Comparison of ENCODE assay signal across 24 cellular contexts in genomic region chr2:238064376-238064775, GRCh38. TPM values are rescaled to one million over a fixed set of nuclear protein-coding genes. Genes with fewer than 3 reads are reported as not detected.
A peak's percentile ranks its signal among the peaks of the same experiment; 100 is the strongest.
DNase-seq lines count a peak whose midpoint lies in the region; ATAC-seq and TF ChIP-seq lines count a peak whose summit lies in the region.
"Had no signal": no experiment of that assay in that cellular context is flagged by ENCODE, and none has a peak within 500 bp of the region (broad histone marks: within the 10 kb centered on the region; RNA-seq: fewer than 3 reads in every experiment).

No MANE protein-coding gene starts in this region.

- no peak overlapping the region for H3K9ac ChIP-seq in H9 (ENCODE audit: extremely low read depth, insufficient read length, low read length)
- H3K9ac ChIP-seq: SK-N-SH had no signal

- H3K4me1 Mint-ChIP-seq in activated naive CD8-positive, alpha-beta T cell treated with anti-CD3 and anti-CD28 coated beads for 36 hours = peaks cover 58% of the 10 kb centered on the region
- peaks cover 25 to 32% of the 10 kb centered on the region in 2 experiments for H3K4me1 Mint-ChIP-seq in H9

- TF ChIP-seq CTCF in 22Rv1 (IDR thresholded peaks at IDR 0.05) = no peak
- TF ChIP-seq CTCF in right lobe of liver (IDR thresholded peaks at IDR 0.05) = no peak
- TF ChIP-seq CTCF in H9 (conservative IDR thresholded peaks at IDR 0.05) = no peak

- H3K14ac ChIP-seq in H9 (ENCODE audit: insufficient read depth, low read length) = no peak overlapping the region

- no peak overlapping the region for H3T11ph ChIP-seq in H9 (ENCODE audit: low read length)

- peaks cover 21% of the 10 kb centered on the region for H3K9me3 Mint-ChIP-seq in activated naive CD8-positive, alpha-beta T cell treated with anti-CD3 and anti-CD28 coated beads for 36 hours
- H3K9me3 Mint-ChIP-seq in H9 = no peaks in the 10 kb centered on the region
- H3K9me3 Mint-ChIP-seq: activated naive CD4-positive, alpha-beta T cell treated with anti-CD3 and anti-CD28 coated beads, Interleukin-2, amount 50 U/mL, for 24 hours had no signal

- DNase-seq in COLO668 (lab: John Stamatoyannopoulos, UW; ENCODE audit: unreplicated experiment) (peak; percentile 6), right lobe of liver (no peak), H9 (no peak), occipital lobe (lab: John Stamatoyannopoulos, UW) (no peak), DMS114 treated with DMSO at 0.1 percent for 48 hours (lab: John Stamatoyannopoulos, UW; ENCODE audit: unreplicated experiment) (no peak)
- DNase-seq in activated naive CD8-positive, alpha-beta T cell treated with anti-CD3 and anti-CD28 coated beads for 36 hours = no peak
- DNase-seq: anterior cingulate cortex; effector memory CD4-positive, alpha-beta T cell; heart right ventricle; NCI-H1092 treated with DMSO at 0.1 percent for 48 hours; NCI-H1930; PC-3; SK-N-SH; stimulated activated naive B cell treated with anti-CD40 and anti-IgM and Interleukin-4, amounts not matched to agents 10 μg/mL and 1 μg/mL and 100 μg/mL, for 72 hours; testis had no signal

- H3K27me3 ChIP-seq in right lobe of liver = no peaks in the 10 kb centered on the region
- H3K27me3 ChIP-seq in H9 (ENCODE audit: insufficient read depth, low read length) = no peaks in the 10 kb centered on the region
- H3K27me3 ChIP-seq: heart right ventricle, testis had no signal

- TF ChIP-seq POLR2A in right lobe of liver (IDR thresholded peaks at IDR 0.05) = no peak

- no peak overlapping the region for H2AK5ac ChIP-seq in H9 (ENCODE audit: insufficient read length, low read length)

- no peak overlapping the region for H4K5ac ChIP-seq in H9 (ENCODE audit: insufficient read length, low read depth, low read length)

- H3K9me3 ChIP-seq in right lobe of liver (no peaks in the 10 kb centered on the region), H9 (ENCODE audit: control insufficient read depth, low read depth, low read length) (no peaks in the 10 kb centered on the region)
- H3K9me3 ChIP-seq: heart right ventricle, SK-N-SH, testis had no signal

- H2BK20ac ChIP-seq in H9 (ENCODE audit: low read depth, low read length, poor library complexity, severe bottlenecking) = no peak overlapping the region

- H3K36me3 ChIP-seq in right lobe of liver = peaks cover 0 to 9% (median under 1%) of the 10 kb centered on the region in 4 donors

- peak overlapping the region; percentile 61 for H3K27ac ChIP-seq in 22Rv1
- peak overlapping the region; percentile 28 to 83 (median 74) for H3K27ac ChIP-seq in right lobe of liver
- no peak overlapping the region for H3K27ac ChIP-seq in H9 (ENCODE audit: insufficient read length, low read depth, low read length)
- H3K27ac ChIP-seq: C4-2B, heart right ventricle, skin epidermis, testis had no signal

- peaks cover 7% of the 10 kb centered on the region for H3K79me1 ChIP-seq in H9 (ENCODE audit: insufficient read depth, low read depth, low read length, poor library complexity, severe bottlenecking)

- H2BK120ac ChIP-seq in H9 (ENCODE audit: low read depth, low read length, poor library complexity, severe bottlenecking) = no peak overlapping the region

- H3K4me1 ChIP-seq in right lobe of liver = peaks cover 0 to 52% (median 22%) of the 10 kb centered on the region in 4 donors
- H3K4me1 ChIP-seq in H9 (ENCODE audit: insufficient read depth, low read length) = peaks cover 6% of the 10 kb centered on the region

- H3K27me3 Mint-ChIP-seq in activated naive CD8-positive, alpha-beta T cell treated with anti-CD3 and anti-CD28 coated beads for 36 hours = no peaks in the 10 kb centered on the region
- no peaks in the 10 kb centered on the region for H3K27me3 Mint-ChIP-seq in H9 (ENCODE audit: low read depth)
- H3K27me3 Mint-ChIP-seq: activated naive CD4-positive, alpha-beta T cell treated with anti-CD3 and anti-CD28 coated beads, Interleukin-2, amount 50 U/mL, for 24 hours; memory B cell; stimulated activated naive B cell treated with anti-CD40 and anti-IgM and Interleukin-4, amounts not matched to agents 10 μg/mL and 1 μg/mL and 100 μg/mL, for 72 hours had no signal

- intact Hi-C loops in right lobe of liver (cut with DNase I) = no loop called here

- no peak overlapping the region for H4K8ac ChIP-seq in H9 (replicated peaks; ENCODE audit: insufficient read length, low read depth, low read length)

- H3K18ac ChIP-seq in H9 (ENCODE audit: insufficient read length, low read depth, low read length) = no peak overlapping the region

- no peak overlapping the region for H2BK15ac ChIP-seq in H9 (ENCODE audit: low read depth, low read length)

- ATAC-seq in right lobe of liver (peak in 3 of 4 donors; percentile 13 to 25 (median 23)), GM21515 (IDR thresholded peaks at IDR 0.05; ENCODE audit: unreplicated experiment) (no peak)
- ATAC-seq: activated CD4-positive, CD25-positive, alpha-beta regulatory T cell treated with anti-CD3 and anti-CD28 coated beads, Interleukin-2, amount 50 U/mL, for 24 hours; heart right ventricle; PC-3; stimulated activated naive B cell treated with anti-CD40 and anti-IgM and Interleukin-4, amounts not matched to agents 10 μg/mL and 1 μg/mL and 100 μg/mL, for 72 hours had no signal

- peak overlapping the region in 1 of 3 donors; percentile 30 for H3K4me3 ChIP-seq in right lobe of liver
- H3K4me3 ChIP-seq: heart right ventricle, skin epidermis, testis had no signal

- H3K4me3 Mint-ChIP-seq in activated naive CD8-positive, alpha-beta T cell treated with anti-CD3 and anti-CD28 coated beads for 36 hours = no peak overlapping the region
- no peak overlapping the region for H3K4me3 Mint-ChIP-seq in H9
- H3K4me3 Mint-ChIP-seq: activated naive CD4-positive, alpha-beta T cell treated with anti-CD3 and anti-CD28 coated beads, Interleukin-2, amount 50 U/mL, for 24 hours; memory B cell; stimulated activated naive B cell treated with anti-CD40 and anti-IgM and Interleukin-4, amounts not matched to agents 10 μg/mL and 1 μg/mL and 100 μg/mL, for 72 hours; T-helper 1 cell treated with Interleukin-12 subunit alpha and Interleukin-12 subunit beta and Interleukin-4 antibody, amounts not matched to agents 30 μg/mL and 1 μg/mL, for 36 hours had no signal

- no peak overlapping the region for H4K91ac ChIP-seq in H9 (ENCODE audit: insufficient read length, low read depth, low read length)

- no peak overlapping the region for H3K4ac ChIP-seq in H9 (ENCODE audit: low read depth, low read length)

- peak overlapping the region; percentile 26 for H3K27ac Mint-ChIP-seq in activated naive CD8-positive, alpha-beta T cell treated with anti-CD3 and anti-CD28 coated beads for 36 hours
- no peak overlapping the region for H3K27ac Mint-ChIP-seq in H9
- H3K27ac Mint-ChIP-seq: activated naive CD4-positive, alpha-beta T cell treated with anti-CD3 and anti-CD28 coated beads, Interleukin-2, amount 50 U/mL, for 24 hours; memory B cell; stimulated activated naive B cell treated with anti-CD40 and anti-IgM and Interleukin-4, amounts not matched to agents 10 μg/mL and 1 μg/mL and 100 μg/mL, for 72 hours; T-helper 1 cell treated with Interleukin-12 subunit alpha and Interleukin-12 subunit beta and Interleukin-4 antibody, amounts not matched to agents 30 μg/mL and 1 μg/mL, for 36 hours had no signal

- H2BK12ac ChIP-seq in H9 (ENCODE audit: insufficient read length, low read depth, low read length) = no peak overlapping the region

- no peak overlapping the region for H2BK5ac ChIP-seq in H9 (ENCODE audit: insufficient read length, low read length)

- H3K23ac ChIP-seq in H9 (ENCODE audit: insufficient read length, low read depth, low read length) = no peak overlapping the region

- no peak overlapping the region for H3K56ac ChIP-seq in H9 (ENCODE audit: insufficient read length, low read depth, low read length)

- H4K20me1 ChIP-seq in H9 (ENCODE audit: control insufficient read depth, insufficient read depth, insufficient read length) = no peaks in the 10 kb centered on the region

- WGBS in right lobe of liver (ENCODE audit: insufficient coverage, low coverage, low lambda C conversion rate, missing lambda C conversion rate) = 13% methylated on average over 7 of the region's 7 CpGs
- WGBS in H9 (ENCODE audit: extremely low coverage, insufficient read length, low lambda C conversion rate) = no CpG with 5 or more reads among the region's 7 CpGs

- H3K23me2 ChIP-seq in H9 (ENCODE audit: insufficient read length, low read depth, low read length, poor library complexity, severe bottlenecking) = peaks cover 9% of the 10 kb centered on the region

- H2AFZ ChIP-seq in H9 (ENCODE audit: low read length) = no peak overlapping the region

- H3K4me2 ChIP-seq in H9 (ENCODE audit: insufficient read depth, insufficient read length, low read length) = no peak overlapping the region
- H3K4me2 ChIP-seq: SK-N-SH had no signal

- H3K79me2 ChIP-seq in H9 (ENCODE audit: insufficient read depth, low read length) = peaks cover 2% of the 10 kb centered on the region; the same call in 1 of the 2 replicates

- peaks cover 79% of the 10 kb centered on the region for H3K36me3 Mint-ChIP-seq in activated naive CD8-positive, alpha-beta T cell treated with anti-CD3 and anti-CD28 coated beads for 36 hours
- H3K36me3 Mint-ChIP-seq in H9 (ENCODE audit: insufficient read depth in 1 of 3, low read depth in 3 of 3) = peaks cover 42 to 56% (median 49%) of the 10 kb centered on the region in 3 experiments

RNA-seq across cellular contexts. Expression of gene SCLY, which starts 3.6 kb away (rescaled TPM):
- 10 to 100 TPM; 71.6 to 72.9 TPM for total RNA-seq in activated naive CD8-positive, alpha-beta T cell treated with anti-CD3 and anti-CD28 coated beads for 36 hours
- total RNA-seq in right lobe of liver (10 to 100 TPM; 24.4 to 54.2 (median 35.9) TPM), H9 (2021) (53.4 and 55.3 TPM in 2 replicates), occipital lobe (9.2 TPM)

RNA-seq across cellular contexts. Expression of gene ESPNL, which starts 35.8 kb away (rescaled TPM):
- not detected for total RNA-seq in activated naive CD8-positive, alpha-beta T cell treated with anti-CD3 and anti-CD28 coated beads for 36 hours
- 1 to 10 TPM in 1 of 6 experiments, under 1 TPM in 5; 0.11 to 1.1 (median 0.50) TPM for total RNA-seq in right lobe of liver
- 0.17 and 0.37 TPM in 2 replicates for total RNA-seq in H9 (2021)
- total RNA-seq in occipital lobe = 0.16 TPM
- total RNA-seq: H4, PC-3 had no signal
